In genomic region chr12:126247936-126248335, GRCh38 we compare ENCODE assay signal across 23 cellular contexts.
"Had no signal": no experiment of that assay in that cellular context is flagged by ENCODE, and none has a peak within 500 bp of the region (broad histone marks: within the 10 kb centered on the region; RNA-seq: fewer than 3 reads in every experiment).

No MANE protein-coding gene starts in this region.

- ATAC-seq: activated CD4-positive, CD25-positive, alpha-beta regulatory T cell treated with anti-CD3 and anti-CD28 coated beads, Interleukin-2, amount 50 U/mL, for 24 hours; activated CD8-positive, alpha-beta memory T cell treated with anti-CD3 and anti-CD28 coated beads, Interleukin-2, amount 10 ng/mL, durations not matched to agents 7 days and 5 days; activated CD8-positive, alpha-beta T cell treated with anti-CD3 and anti-CD28 coated beads for 36 hours; activated naive CD4-positive, alpha-beta T cell treated with anti-CD3 and anti-CD28 coated beads, Interleukin-2, amount 50 U/mL, for 72 hours; foreskin keratinocyte; left lobe of liver; lower lobe of right lung; mucosa of descending colon; T-helper 17 cell had no signal

- DNase-seq: activated CD4-positive, alpha-beta T cell treated with anti-CD3 and anti-CD28 coated beads, Interleukin-2, amount 10 ng/mL, durations not matched to agents 7 days and 5 days; activated CD8-positive, alpha-beta memory T cell treated with anti-CD3 and anti-CD28 coated beads, Interleukin-2, amount 10 ng/mL, durations not matched to agents 7 days and 5 days; activated CD8-positive, alpha-beta T cell treated with anti-CD3 and anti-CD28 coated beads for 36 hours; activated effector memory CD4-positive, alpha-beta T cell treated with anti-CD3 and anti-CD28 coated beads, Interleukin-2, amount 50 U/mL, for 16 hours; activated T-cell treated with anti-CD3 and anti-CD28 coated beads for 4 hours; aorta; cortex of kidney; foreskin keratinocyte; glutamatergic neuron; lower lobe of right lung; mesendoderm; mucosa of descending colon; sigmoid colon; stimulated activated CD4-positive, alpha-beta T cell treated with anti-CD3 and anti-CD28 coated beads, Interleukin-4, amount 100 ng/mL, for 1 hour; stimulated activated naive CD4-positive, alpha-beta T cell; SW 1271; T-helper 17 cell; testis had no signal

- H3K4me3 ChIP-seq: hepatocyte, lower lobe of right lung, mucosa of descending colon, sigmoid colon, testis, vagina had no signal
